Comparison of ENCODE assay signal across 25 cellular contexts in genomic region chr3:119492810-119493209, GRCh38.
"Had no signal": no experiment of that assay in that cellular context is flagged by ENCODE, and none has a peak within 500 bp of the region (broad histone marks: within the 10 kb centered on the region; RNA-seq: fewer than 3 reads in every experiment).

No MANE protein-coding gene starts in this region.

- H3K27ac Mint-ChIP-seq: dendritic cell treated with granulocyte-macrophage colony-stimulating factor and Interleukin-4, amounts not matched to agents 40 ng/mL and 50 ng/mL, for 4 days; endodermal cell; memory B cell; natural killer cell; type B pancreatic cell had no signal

- H3K36me3 Mint-ChIP-seq: natural killer cell had no signal

- H3K27me3 Mint-ChIP-seq: dendritic cell treated with granulocyte-macrophage colony-stimulating factor and Interleukin-4, amounts not matched to agents 40 ng/mL and 50 ng/mL, for 4 days; memory B cell; type B pancreatic cell had no signal

- ATAC-seq: esophagus mucosa, gastrocnemius medialis, left lobe of liver, natural killer cell, psoas muscle, right cardiac atrium had no signal

- H3K9me3 Mint-ChIP-seq: dendritic cell treated with granulocyte-macrophage colony-stimulating factor and Interleukin-4, amounts not matched to agents 40 ng/mL and 50 ng/mL, for 4 days; endodermal cell; memory B cell; natural killer cell; type B pancreatic cell had no signal

- H3K4me3 Mint-ChIP-seq: dendritic cell treated with granulocyte-macrophage colony-stimulating factor and Interleukin-4, amounts not matched to agents 40 ng/mL and 50 ng/mL, for 4 days; endodermal cell; memory B cell; natural killer cell; type B pancreatic cell had no signal

- DNase-seq: colonic mucosa; effector CD8-positive, alpha-beta T cell; endodermal cell; foreskin fibroblast; gastrocnemius medialis; head of caudate nucleus; kidney; natural killer cell; occipital lobe; ovary; posterior cingulate gyrus; psoas muscle; right cardiac atrium; sigmoid colon; stimulated activated CD4-positive, alpha-beta T cell treated with anti-CD3 and anti-CD28 coated beads, Interleukin-2, amount 100 ng/mL, for 24 hours; stimulated activated CD4-positive, alpha-beta T cell treated with anti-CD3 and anti-CD28 coated beads, Interleukin-4, amount 100 ng/mL, for 24 hours; stimulated activated naive CD4-positive, alpha-beta T cell; substantia nigra; testis; tibial artery had no signal
